9 cellular contexts compared by ENCODE assay signal in the genomic region with DNA sequence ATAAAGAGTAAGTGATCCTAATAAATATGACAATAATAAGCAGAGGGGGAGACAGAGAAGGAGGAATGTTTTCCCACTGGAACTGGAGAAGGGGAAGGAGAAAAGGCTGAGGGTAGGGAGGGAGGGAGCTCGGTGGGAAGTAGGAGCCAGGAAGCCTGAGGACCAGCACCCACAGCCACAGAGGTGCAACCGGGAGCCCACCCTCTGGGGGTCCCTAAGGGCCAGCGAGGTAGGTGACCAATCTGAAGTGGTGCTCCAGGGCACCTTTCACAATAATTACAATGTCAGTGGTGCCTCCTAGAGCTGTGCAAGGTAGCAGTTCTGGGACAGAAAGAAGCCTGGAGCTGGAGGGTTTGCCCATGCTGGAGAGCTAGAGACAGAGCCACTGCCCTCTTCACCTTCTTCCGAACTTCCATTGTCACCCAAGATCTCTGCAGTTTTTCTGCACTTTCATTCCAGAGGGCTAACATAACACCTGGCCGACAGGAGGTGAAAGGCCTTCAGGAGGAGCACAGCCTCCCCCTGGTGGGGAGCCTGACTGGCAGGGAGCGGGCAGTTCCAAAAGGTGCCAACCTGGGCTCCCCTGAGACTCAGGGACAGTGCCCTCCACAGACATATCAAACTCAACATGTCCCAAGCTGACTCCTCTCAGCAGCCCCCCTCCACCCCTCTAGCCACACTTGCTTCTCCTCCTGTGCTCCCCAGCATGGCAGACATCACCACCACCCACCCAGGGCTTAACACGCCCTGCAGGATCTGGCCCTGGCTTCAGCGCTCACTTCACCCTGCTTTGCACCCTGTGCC. TPM values are rescaled to one million over a fixed set of nuclear protein-coding genes. Genes with fewer than 3 reads are reported as not detected.
DNase-seq lines count a peak whose midpoint lies in the region; ATAC-seq and TF ChIP-seq lines count a peak whose summit lies in the region.
"Had no signal": no experiment of that assay in that cellular context is flagged by ENCODE, and none has a peak within 500 bp of the region (broad histone marks: within the 10 kb centered on the region; RNA-seq: fewer than 3 reads in every experiment).

No MANE protein-coding gene starts in this region.

- no peak overlapping the region for H2AFZ ChIP-seq in fibroblast of lung (ENCODE audit: low read length)

- TF ChIP-seq CTCF in cardiac muscle cell (IDR thresholded peaks at IDR 0.05; ENCODE audit: low read depth, low read length) (peak; percentile 44), right atrium auricular region (IDR thresholded peaks at IDR 0.05) (peak in 1 of 2 donors; percentile 71), RWPE2 (IDR thresholded peaks at IDR 0.05; ENCODE audit: poor library complexity, severe bottlenecking) (peak; percentile 84), fibroblast of lung (conservative IDR thresholded peaks at IDR 0.05 in 1 of 2, IDR thresholded peaks at IDR 0.05 in 1 of 2; ENCODE audit: low read depth in 1 of 2, low read length in 2 of 2) (peak; percentile 21 to 43), thyroid gland (IDR thresholded peaks at IDR 0.05) (peak in 5 of 6 experiments; percentile 28 to 81 (median 64))

- TF ChIP-seq POLR2A in thyroid gland (IDR thresholded peaks at IDR 0.05) = no peak

- H3K4me2 ChIP-seq in fibroblast of lung (ENCODE audit: extremely low read depth, insufficient read depth, low read length) = no peak overlapping the region

- H3K36me3 ChIP-seq in cardiac muscle cell (no peaks in the 10 kb centered on the region), right atrium auricular region (no peaks in the 10 kb centered on the region), RWPE2 (ENCODE audit: low read depth) (no peaks in the 10 kb centered on the region), fibroblast of lung (ENCODE audit: control insufficient read depth, insufficient read depth, low read length) (no peaks in the 10 kb centered on the region), thyroid gland (no peaks in the 10 kb centered on the region)

- WGBS in thyroid gland, 2 donors = 51 to 57% methylated on average over 7 to 8 of the region's 8 CpGs

- no peaks in the 10 kb centered on the region for H4K20me1 ChIP-seq in fibroblast of lung (ENCODE audit: control insufficient read depth, extremely low read depth, insufficient read depth, low read length)

- no peak overlapping the region for H3K4me3 ChIP-seq in cardiac muscle cell
- no peak overlapping the region for H3K4me3 ChIP-seq in right atrium auricular region
- no peak overlapping the region for H3K4me3 ChIP-seq in RWPE2 (ENCODE audit: severe bottlenecking)
- no peak overlapping the region for H3K4me3 ChIP-seq in fibroblast of lung (replicated peaks in 1 of 4; ENCODE audit: control extremely low read depth in 1 of 4, insufficient read depth in 1 of 4, low read depth in 3 of 4, low read length in 4 of 4)
- H3K4me3 ChIP-seq in thyroid gland (replicated peaks in 1 of 3) = no peak overlapping the region
- H3K4me3 ChIP-seq: SK-N-MC had no signal

- H3K27ac ChIP-seq in cardiac muscle cell = no peak overlapping the region
- H3K27ac ChIP-seq in right atrium auricular region = peak overlapping the region in 1 of 2 donors; percentile 32
- H3K27ac ChIP-seq in RWPE2 (ENCODE audit: poor library complexity, severe bottlenecking) = peak overlapping the region; percentile 38
- H3K27ac ChIP-seq in fibroblast of lung (ENCODE audit: insufficient read depth, low read length) = no peak overlapping the region
- H3K27ac ChIP-seq in thyroid gland = no peak overlapping the region
- H3K27ac ChIP-seq: SK-N-MC had no signal

- H3K9me3 ChIP-seq in cardiac muscle cell (ENCODE audit: low read depth) = no peaks in the 10 kb centered on the region
- H3K9me3 ChIP-seq in right atrium auricular region = no peaks in the 10 kb centered on the region
- no peaks in the 10 kb centered on the region for H3K9me3 ChIP-seq in RWPE2 (ENCODE audit: severe bottlenecking)
- H3K9me3 ChIP-seq in fibroblast of lung (ENCODE audit: control insufficient read depth, insufficient read depth, low read depth, low read length) = no peaks in the 10 kb centered on the region
- H3K9me3 ChIP-seq in thyroid gland = no peaks in the 10 kb centered on the region

- intact Hi-C loops in thyroid gland (cut with DNase I) = loop anchor here (10.0 kb wide), 1 partner anchor 436 kb away; the partner anchor contains the start of gene GNAI3

- H3K4me1 ChIP-seq in cardiac muscle cell (ENCODE audit: low read depth) = peaks cover under 1% of the 10 kb centered on the region
- peaks cover 0 to 42% of the 10 kb centered on the region in 2 donors for H3K4me1 ChIP-seq in right atrium auricular region
- H3K4me1 ChIP-seq in RWPE2 (ENCODE audit: insufficient read depth, poor library complexity, severe bottlenecking) = peaks cover 24% of the 10 kb centered on the region
- H3K4me1 ChIP-seq in fibroblast of lung (ENCODE audit: control insufficient read depth, extremely low read depth, insufficient read depth, low read length) = peaks cover 29% of the 10 kb centered on the region
- peaks cover 2 to 14% of the 10 kb centered on the region in 2 donors for H3K4me1 ChIP-seq in thyroid gland

- peaks cover 6% of the 10 kb centered on the region for H3K79me2 ChIP-seq in fibroblast of lung (ENCODE audit: control insufficient read depth, insufficient read depth, low read length)

- H3K27me3 ChIP-seq in cardiac muscle cell (no peaks in the 10 kb centered on the region), right atrium auricular region (no peaks in the 10 kb centered on the region), RWPE2 (ENCODE audit: insufficient read depth, poor library complexity, severe bottlenecking) (no peaks in the 10 kb centered on the region), fibroblast of lung (ENCODE audit: control insufficient read depth, insufficient read depth, low read length) (no peaks in the 10 kb centered on the region), thyroid gland (no peaks in the 10 kb centered on the region)

- ATAC-seq in RWPE2 (ENCODE audit: low read depth) (peak; percentile 35), GM18909 (IDR thresholded peaks at IDR 0.05; ENCODE audit: poor library complexity, unreplicated experiment) (no peak), GM18519 (IDR thresholded peaks at IDR 0.05; ENCODE audit: low FRiP score, unreplicated experiment) (no peak)

- no peak overlapping the region for H3K9ac ChIP-seq in fibroblast of lung (ENCODE audit: insufficient read depth, low read length)

- peak in 1 of 2 donors; percentile 40 for DNase-seq in cardiac muscle cell (ENCODE audit: low read depth in 1 of 2, low spot score in 1 of 2)
- no peak for DNase-seq in right atrium auricular region (ENCODE audit: low spot score)
- no peak for DNase-seq in RWPE2 (ENCODE audit: low spot score)
- DNase-seq in fibroblast of lung (ENCODE audit: low read depth in 2 of 2) = no peak
- peak; percentile 67 to 74 for DNase-seq in thyroid gland
- DNase-seq in NCI-H2107 (lab: John Stamatoyannopoulos, UW) = no peak

RNA-seq across cellular contexts. Expression of gene AHCYL1, which starts 4.0 kb away (rescaled TPM):
- total RNA-seq in cardiac muscle cell (34.2 and 49.0 TPM in 2 replicates), right atrium auricular region (10 to 100 TPM; 28.7 to 36.9 TPM), fibroblast of lung (60.1 and 70.5 TPM in 2 replicates), thyroid gland (100 to 1,000 TPM in 3 of 4 donors, 10 to 100 TPM in 1; 90.3 to 200 (median 118) TPM)
- polyA plus RNA-seq in cardiac muscle cell (82.7 and 106 TPM in 2 replicates), fibroblast of lung (73.4 and 83.3 TPM in 2 replicates)
- polyA plus RNA-seq in fibroblast of lung (2012) = 59.5 and 77.1 TPM in 2 replicates
- 116 and 133 TPM in 2 replicates for polyA minus RNA-seq in fibroblast of lung (ENCODE audit: low replicate concordance)

RNA-seq across cellular contexts. Expression of gene STRIP1, which starts 53.9 kb away (rescaled TPM):
- 70.9 and 78.3 TPM in 2 replicates for total RNA-seq in cardiac muscle cell
- polyA plus RNA-seq in cardiac muscle cell = 40.2 and 57.8 TPM in 2 replicates
- 10 to 100 TPM; 14.6 to 19.1 TPM for total RNA-seq in right atrium auricular region
- 41.9 and 43.8 TPM in 2 replicates for total RNA-seq in fibroblast of lung
- polyA plus RNA-seq in fibroblast of lung = 17.2 and 27.0 TPM in 2 replicates
- polyA plus RNA-seq in fibroblast of lung (2012) = 12.2 and 18.5 TPM in 2 replicates
- 24.0 and 28.1 TPM in 2 replicates for polyA minus RNA-seq in fibroblast of lung (ENCODE audit: low replicate concordance)
- 10 to 100 TPM; 36.2 to 63.4 (median 45.2) TPM for total RNA-seq in thyroid gland

Comparison
In these comparisons a context has a peak if more than half of its experiments do, and no peak if none do; other contexts are left out.
1. DNase-seq: peak in thyroid gland (2 of 2); none in right atrium auricular region (single experiment), RWPE2 (single experiment), fibroblast of lung (0 of 2) and NCI-H2107 (single experiment).